In genomic region chr12:32902287-32902996, GRCh38 we compare ENCODE assay signal across 21 cellular contexts. TPM values are rescaled to one million over a fixed set of nuclear protein-coding genes. Genes with fewer than 3 reads are reported as not detected.
DNase-seq lines count a peak whose midpoint lies in the region; ATAC-seq, FAIRE-seq and TF ChIP-seq lines count a peak whose summit lies in the region.
"Had no signal": no experiment of that assay in that cellular context is flagged by ENCODE, and none has a peak within 500 bp of the region (broad histone marks: within the 10 kb centered on the region; RNA-seq: fewer than 3 reads in every experiment).

No MANE protein-coding gene starts in this region.

- peaks cover 15% of the 10 kb centered on the region for H3K36me3 Mint-ChIP-seq in Caco-2 (ENCODE audit: insufficient read depth, unreplicated experiment)
- H3K36me3 Mint-ChIP-seq in naive thymus-derived CD4-positive, alpha-beta T cell, result no peaks in the 10 kb centered on the region
- H3K36me3 Mint-ChIP-seq in activated CD4-positive, alpha-beta T cell treated with anti-CD3 and anti-CD28 coated beads for 36 hours (ENCODE audit: low read depth), result no peaks in the 10 kb centered on the region

- H3K4me3 ChIP-seq in Caco-2 (ENCODE audit: low read depth, low read length), result no peak overlapping the region
- no peak overlapping the region for H3K4me3 ChIP-seq in naive thymus-derived CD4-positive, alpha-beta T cell (ENCODE audit: low read length)
- H3K4me3 ChIP-seq: GM23338, right atrium auricular region had no signal

- H3K9me3 Mint-ChIP-seq in Caco-2 (ENCODE audit: unreplicated experiment), result no peaks in the 10 kb centered on the region
- no peaks in the 10 kb centered on the region for H3K9me3 Mint-ChIP-seq in naive thymus-derived CD4-positive, alpha-beta T cell
- no peaks in the 10 kb centered on the region for H3K9me3 Mint-ChIP-seq in activated CD4-positive, alpha-beta T cell treated with anti-CD3 and anti-CD28 coated beads for 36 hours (ENCODE audit: low read depth)
- H3K9me3 Mint-ChIP-seq: activated T-helper 17 cell treated with anti-CD3 and anti-CD28 coated beads, Interleukin-2, amount 50 U/mL, for 72 hours; GM23338; T-helper 2 cell treated with Interferon-gamma antibody and Interleukin-4, amounts not matched to agents 5 μg/mL and 100 μg/mL, for 36 hours had no signal

- CTCF ChIA-PET in Caco-2 (lab: Charles Lee), result interaction anchor here (1.0 kb wide), 1 partner anchor 1040 kb away, joined by 3 read pairs; no protein-coding TSS in a partner anchor
- CTCF ChIA-PET in naive thymus-derived CD4-positive, alpha-beta T cell (lab: Charles Lee), result no interaction called here
- CTCF ChIA-PET in activated CD4-positive, alpha-beta T cell treated with anti-CD3 and anti-CD28 coated beads for 36 hours (lab: Charles Lee), result interaction anchor here (0.6 kb wide), 1 partner anchor 1391 kb away, joined by 3 read pairs; no protein-coding TSS in a partner anchor

- DNase-seq in Caco-2 (no peak), urothelium cell line (ENCODE audit: low spot score) (no peak), GM19239 (ENCODE audit: insufficient read length, low spot score) (no peak)
- no peak for DNase-seq in naive thymus-derived CD4-positive, alpha-beta T cell
- no peak for DNase-seq in activated CD4-positive, alpha-beta T cell treated with anti-CD3 and anti-CD28 coated beads for 36 hours
- DNase-seq: activated CD4-positive, CD25-positive, alpha-beta regulatory T cell; C1 segment of cervical spinal cord; effector CD8-positive, alpha-beta T cell; left cardiac atrium; NCI-H345; SIG-M5; stimulated activated naive CD8-positive, alpha-beta T cell treated with anti-CD3 and anti-CD28 coated beads, Interleukin-15, Interleukin-2, amounts not matched to agents 100 U/mL and 50 U/mL, for 24 hours had no signal

- no peaks in the 10 kb centered on the region for H3K27me3 Mint-ChIP-seq in Caco-2 (ENCODE audit: insufficient read depth, unreplicated experiment)
- H3K27me3 Mint-ChIP-seq in naive thymus-derived CD4-positive, alpha-beta T cell, result peaks cover 22 to 48% (median 33%) of the 10 kb centered on the region in 5 donors
- peaks cover 22% of the 10 kb centered on the region for H3K27me3 Mint-ChIP-seq in activated CD4-positive, alpha-beta T cell treated with anti-CD3 and anti-CD28 coated beads for 36 hours

- TF ChIP-seq CTCF in Caco-2 (IDR thresholded peaks at IDR 0.05; ENCODE audit: insufficient read depth in 1 of 2, low read depth in 1 of 2, low read length in 1 of 2, severe bottlenecking in 1 of 2, unreplicated experiment in 1 of 2), result no peak

- POLR2A ChIA-PET in Caco-2 (lab: Charles Lee), result interaction anchor here (1.2 to 1.6 kb wide), 3 partner anchors 9 to 147 kb away, joined by 3 to 18 read pairs (median 5); partner anchors contain the start of gene YARS2
- POLR2A ChIA-PET in naive thymus-derived CD4-positive, alpha-beta T cell (lab: Charles Lee), result no interaction called here
- POLR2A ChIA-PET in activated CD4-positive, alpha-beta T cell treated with anti-CD3 and anti-CD28 coated beads for 36 hours (lab: Charles Lee), result no interaction called here

- ATAC-seq in GM19452 (IDR thresholded peaks at IDR 0.05; ENCODE audit: unreplicated experiment) (peak; percentile 32), HG03521 (IDR thresholded peaks at IDR 0.05; ENCODE audit: unreplicated experiment) (peak; percentile 32), esophagus mucosa (peak; percentile 21)
- no peak for ATAC-seq in naive thymus-derived CD4-positive, alpha-beta T cell
- ATAC-seq in activated CD4-positive, alpha-beta T cell treated with anti-CD3 and anti-CD28 coated beads for 36 hours, result no peak
- ATAC-seq: activated T-helper 17 cell treated with anti-CD3 and anti-CD28 coated beads, Interleukin-2, amount 50 U/mL, for 72 hours; GM23338; left cardiac atrium; stimulated activated naive CD8-positive, alpha-beta T cell treated with anti-CD3 and anti-CD28 coated beads, Interleukin-15, Interleukin-2, amounts not matched to agents 100 U/mL and 50 U/mL, for 24 hours had no signal

- H3K27ac ChIP-seq in naive thymus-derived CD4-positive, alpha-beta T cell (ENCODE audit: low read depth, low read length), result no peak overlapping the region
- H3K27ac ChIP-seq: right atrium auricular region had no signal

- intact Hi-C loops in Caco-2 (cut with micrococcal nuclease; ENCODE audit: unreplicated experiment), result no loop called here
- intact Hi-C loops in naive thymus-derived CD4-positive, alpha-beta T cell (cut with micrococcal nuclease), result no loop called here
- intact Hi-C loops in activated CD4-positive, alpha-beta T cell treated with anti-CD3 and anti-CD28 coated beads for 36 hours (cut with DNase I, micrococcal nuclease), result no loop called here

- H3K4me3 Mint-ChIP-seq in Caco-2 (ENCODE audit: unreplicated experiment), result peak overlapping the region; percentile 34
- no peak overlapping the region for H3K4me3 Mint-ChIP-seq in naive thymus-derived CD4-positive, alpha-beta T cell
- no peak overlapping the region for H3K4me3 Mint-ChIP-seq in activated CD4-positive, alpha-beta T cell treated with anti-CD3 and anti-CD28 coated beads for 36 hours
- H3K4me3 Mint-ChIP-seq: activated T-helper 17 cell treated with anti-CD3 and anti-CD28 coated beads, Interleukin-2, amount 50 U/mL, for 72 hours; GM23338; T-helper 2 cell treated with Interferon-gamma antibody and Interleukin-4, amounts not matched to agents 5 μg/mL and 100 μg/mL, for 36 hours had no signal

- no peaks in the 10 kb centered on the region for H3K9me3 ChIP-seq in Caco-2
- no peaks in the 10 kb centered on the region for H3K9me3 ChIP-seq in naive thymus-derived CD4-positive, alpha-beta T cell (ENCODE audit: control insufficient read depth in 2 of 3, low read length in 3 of 3)
- H3K9me3 ChIP-seq: right atrium auricular region had no signal

- FAIRE-seq in urothelium cell line (lab: Jason Lieb, UNC) (no peak), GM19239 (lab: Jason Lieb, UNC) (no peak)
- FAIRE-seq: A204.1, GM18507 had no signal

- H3K27ac Mint-ChIP-seq in Caco-2 (ENCODE audit: unreplicated experiment), result peak overlapping the region; percentile 57
- H3K27ac Mint-ChIP-seq in naive thymus-derived CD4-positive, alpha-beta T cell, result no peak overlapping the region
- H3K27ac Mint-ChIP-seq in activated CD4-positive, alpha-beta T cell treated with anti-CD3 and anti-CD28 coated beads for 36 hours, result no peak overlapping the region
- H3K27ac Mint-ChIP-seq: activated T-helper 17 cell treated with anti-CD3 and anti-CD28 coated beads, Interleukin-2, amount 50 U/mL, for 72 hours; GM23338; T-helper 2 cell treated with Interferon-gamma antibody and Interleukin-4, amounts not matched to agents 5 μg/mL and 100 μg/mL, for 36 hours had no signal

- H3K4me1 ChIP-seq in Caco-2, result peaks cover 85% of the 10 kb centered on the region
- no peaks in the 10 kb centered on the region for H3K4me1 ChIP-seq in naive thymus-derived CD4-positive, alpha-beta T cell (ENCODE audit: control insufficient read depth in 2 of 2, insufficient read depth in 2 of 2, low read length in 2 of 2)

- no peaks in the 10 kb centered on the region for H3K27me3 ChIP-seq in Caco-2 (replicated peaks; ENCODE audit: control insufficient read depth, insufficient read depth, low read length)
- no peaks in the 10 kb centered on the region for H3K27me3 ChIP-seq in naive thymus-derived CD4-positive, alpha-beta T cell (ENCODE audit: control insufficient read depth in 2 of 2, insufficient read depth in 2 of 2, low read length in 2 of 2)
- H3K27me3 ChIP-seq: right atrium auricular region had no signal

- no peaks in the 10 kb centered on the region for H3K36me3 ChIP-seq in Caco-2 (ENCODE audit: control insufficient read depth, insufficient read depth, low read length)
- no peaks in the 10 kb centered on the region for H3K36me3 ChIP-seq in naive thymus-derived CD4-positive, alpha-beta T cell (ENCODE audit: control insufficient read depth in 2 of 3, insufficient read depth in 3 of 3, low read length in 3 of 3)
- H3K36me3 ChIP-seq: right atrium auricular region had no signal

- BruUV-seq in Caco-2 (replicated peaks; lab: Mats Ljungman, UMichigan), result no TSS peak

- peaks cover 74% of the 10 kb centered on the region for H3K4me1 Mint-ChIP-seq in Caco-2 (ENCODE audit: low read depth, unreplicated experiment)
- peaks cover 0 to 7% (median 5%) of the 10 kb centered on the region in 7 donors for H3K4me1 Mint-ChIP-seq in naive thymus-derived CD4-positive, alpha-beta T cell
- no peaks in the 10 kb centered on the region for H3K4me1 Mint-ChIP-seq in activated CD4-positive, alpha-beta T cell treated with anti-CD3 and anti-CD28 coated beads for 36 hours
- H3K4me1 Mint-ChIP-seq: activated T-helper 17 cell treated with anti-CD3 and anti-CD28 coated beads, Interleukin-2, amount 50 U/mL, for 72 hours had no signal

RNA-seq across cellular contexts. Expression of gene PKP2, which starts 5.9 kb away (rescaled TPM):
- 249 and 275 TPM in 2 replicates for total RNA-seq in Caco-2 (2022)
- 13.7 TPM for total RNA-seq in esophagus mucosa
- under 1 TPM in 4 of 5 experiments, not detected in 1; 0.16 to 0.95 (median 0.63) TPM for total RNA-seq in naive thymus-derived CD4-positive, alpha-beta T cell
- polyA plus RNA-seq in naive thymus-derived CD4-positive, alpha-beta T cell, result 1 to 10 TPM; 1.4 to 2.0 TPM
- total RNA-seq in activated CD4-positive, alpha-beta T cell treated with anti-CD3 and anti-CD28 coated beads for 36 hours, result under 1 TPM; 0.11 to 0.30 TPM
- total RNA-seq: activated T-helper 17 cell treated with anti-CD3 and anti-CD28 coated beads, Interleukin-2, amount 50 U/mL, for 72 hours had no signal

Comparison
In these comparisons a context has a peak if more than half of its experiments do, and no peak if none do; other contexts are left out.
1. ATAC-seq: peak in GM19452 (single experiment), HG03521 (single experiment) and esophagus mucosa (single experiment); none in naive thymus-derived CD4-positive, alpha-beta T cell (single experiment) and activated CD4-positive, alpha-beta T cell treated with anti-CD3 and anti-CD28 coated beads for 36 hours (single experiment).
2. RNA of gene PKP2, which starts 5.9 kb away (total RNA-seq): 249 to 275 TPM in Caco-2; 13.7 TPM in esophagus mucosa (single experiment), 0.16 to 0.95 TPM in naive thymus-derived CD4-positive, alpha-beta T cell and 0.11 to 0.30 TPM in activated CD4-positive, alpha-beta T cell treated with anti-CD3 and anti-CD28 coated beads for 36 hours; every median in the first group is over 10 times any median in the second.